Comparison of ENCODE assay signal across 8 cellular contexts in the genomic region with DNA sequence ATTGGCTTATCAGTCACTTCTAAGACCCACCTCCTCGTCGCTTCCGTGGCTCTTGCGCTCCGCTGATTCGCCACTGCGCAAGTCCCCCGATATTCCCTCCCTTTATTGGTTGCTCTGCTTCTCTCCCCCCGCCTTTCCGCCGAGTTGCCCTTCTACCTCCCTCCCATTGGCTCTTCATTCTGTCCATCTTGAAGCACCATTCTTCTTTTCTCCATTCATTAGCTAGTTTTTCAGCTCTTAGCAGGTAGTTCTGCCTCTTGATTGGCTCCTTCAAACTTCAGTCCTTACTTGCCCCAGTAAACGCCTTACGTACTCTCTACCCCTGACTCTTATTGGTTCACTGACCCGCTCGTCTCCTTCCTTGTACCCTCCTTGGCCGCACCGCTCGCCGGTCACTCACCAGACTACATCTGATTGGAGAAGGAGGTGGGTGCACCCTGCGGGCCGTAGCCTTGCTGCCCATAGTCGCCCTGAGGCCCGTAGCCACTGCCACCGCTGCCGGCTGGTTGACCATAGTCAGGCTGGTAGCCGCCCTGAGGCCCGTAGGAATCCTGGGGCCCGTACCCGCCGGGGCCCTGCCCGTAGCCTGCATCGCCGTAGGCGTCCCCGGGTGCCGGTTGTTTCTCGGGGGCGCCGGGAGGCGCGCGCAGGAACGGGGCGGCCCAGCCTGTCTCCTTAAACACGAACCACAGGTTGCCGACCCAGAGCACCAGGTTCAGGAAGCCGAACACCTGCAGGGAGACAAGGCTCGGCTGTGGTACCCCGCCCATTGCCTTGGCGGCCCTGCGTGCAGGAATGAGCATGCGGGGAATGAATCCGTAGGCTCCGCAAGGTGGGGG. TPM values are rescaled to one million over a fixed set of nuclear protein-coding genes. Genes with fewer than 3 reads are reported as not detected.
A peak's percentile ranks its signal among the peaks of the same experiment; 100 is the strongest.
DNase-seq lines count a peak whose midpoint lies in the region; ATAC-seq and TF ChIP-seq lines count a peak whose summit lies in the region.

No MANE protein-coding gene starts in this region.

- H3K27me3 Mint-ChIP-seq in activated CD4-positive, alpha-beta memory T cell treated with anti-CD3 and anti-CD28 coated beads for 36 hours: no peaks in the 10 kb centered on the region

- TF ChIP-seq CTCF in dorsolateral prefrontal cortex (IDR thresholded peaks at IDR 0.05 in 54 of 56, conservative IDR thresholded peaks at IDR 0.05 in 2 of 56; ENCODE audit: low read depth in 1 of 56, partially characterized antibody in 56 of 56) (peak in 4 of 56 donors; percentile 7 to 36 (median 19)), right lobe of liver (IDR thresholded peaks at IDR 0.05) (no peak)

- no peaks in the 10 kb centered on the region for H3K4me1 ChIP-seq in right lobe of liver

- no peaks in the 10 kb centered on the region for H3K36me3 ChIP-seq in right lobe of liver

- ATAC-seq in GM19351 (IDR thresholded peaks at IDR 0.05; ENCODE audit: unreplicated experiment) (peak; percentile 88), HG03520 (IDR thresholded peaks at IDR 0.05; ENCODE audit: unreplicated experiment) (peak; percentile 89), right lobe of liver (peak; percentile 79 to 91 (median 86))

- H3K4me3 ChIP-seq in dorsolateral prefrontal cortex (peak overlapping the region; percentile 30 to 76 (median 62)), right lobe of liver (peak overlapping the region; percentile 51 to 68 (median 62))

- H3K4me3 Mint-ChIP-seq in activated CD4-positive, alpha-beta memory T cell treated with anti-CD3 and anti-CD28 coated beads for 36 hours: peak overlapping the region; percentile 92

- peak; percentile 83 for TF ChIP-seq POLR2A in right lobe of liver (IDR thresholded peaks at IDR 0.05)

- H3K9me3 ChIP-seq in right lobe of liver: no peaks in the 10 kb centered on the region

- no peaks in the 10 kb centered on the region for H3K9me3 Mint-ChIP-seq in activated CD4-positive, alpha-beta memory T cell treated with anti-CD3 and anti-CD28 coated beads for 36 hours

- H3K36me3 Mint-ChIP-seq in activated CD4-positive, alpha-beta memory T cell treated with anti-CD3 and anti-CD28 coated beads for 36 hours: no peaks in the 10 kb centered on the region

- peaks cover 0 to 43% (median 0%) of the 10 kb centered on the region in 45 donors for H3K27me3 ChIP-seq in dorsolateral prefrontal cortex
- no peaks in the 10 kb centered on the region for H3K27me3 ChIP-seq in right lobe of liver

- POLR2A ChIA-PET in activated CD4-positive, alpha-beta memory T cell treated with anti-CD3 and anti-CD28 coated beads for 36 hours (lab: Charles Lee): interaction anchor here (1.0 to 1.3 kb wide), 2 partner anchors 25 to 82 kb away, joined by 3 to 11 read pairs; no protein-coding TSS in a partner anchor

- peaks cover 37% of the 10 kb centered on the region for H3K4me1 Mint-ChIP-seq in activated CD4-positive, alpha-beta memory T cell treated with anti-CD3 and anti-CD28 coated beads for 36 hours (ENCODE audit: low read depth)

- DNase-seq in C1 segment of cervical spinal cord (lab: John Stamatoyannopoulos, UW) (peak in 13 of 14 donors; percentile 33 to 98 (median 87)), NCI-H748 (lab: John Stamatoyannopoulos, UW; ENCODE audit: unreplicated experiment) (peak; percentile 100), dorsolateral prefrontal cortex (peak; percentile 64 to 96 (median 92)), right lobe of liver (peak; percentile 90 to 93 (median 93))
- DNase-seq in activated CD4-positive, alpha-beta memory T cell treated with anti-CD3 and anti-CD28 coated beads for 36 hours: peak; percentile 91
- peak; percentile 68 to 77 (median 70) for DNase-seq in stimulated activated CD4-positive, alpha-beta T cell treated with anti-CD3 and anti-CD28 coated beads, TNF-alpha, amount 100 ng/mL, for 24 hours (ENCODE audit: low read depth in 3 of 3)

- peak overlapping the region in 55 of 59 donors; percentile 7 to 90 (median 82) for H3K27ac ChIP-seq in dorsolateral prefrontal cortex
- H3K27ac ChIP-seq in right lobe of liver: peak overlapping the region; percentile 55 to 77 (median 62)

- intact Hi-C loops in activated CD4-positive, alpha-beta memory T cell treated with anti-CD3 and anti-CD28 coated beads for 36 hours (cut with micrococcal nuclease): loop anchor here (1.0 to 10.0 kb wide), 7 partner anchors 24 to 686 kb away; partner anchors contain the start of genes CCDC22, GPKOW, OTUD5 and PPP1R3F
- intact Hi-C loops in dorsolateral prefrontal cortex (cut with DNase I) (loop anchor here in 1 of 2 donors (1.0 kb wide), 1 partner anchor 78 kb away; the partner anchor contains the start of gene PPP1R3F), right lobe of liver (cut with DNase I) (no loop called here)

- H3K27ac Mint-ChIP-seq in activated CD4-positive, alpha-beta memory T cell treated with anti-CD3 and anti-CD28 coated beads for 36 hours: peak overlapping the region; percentile 91

- CTCF ChIA-PET in activated CD4-positive, alpha-beta memory T cell treated with anti-CD3 and anti-CD28 coated beads for 36 hours (lab: Charles Lee): interaction anchor here (0.5 to 3.7 kb wide), 8 partner anchors 14 to 563 kb away, joined by 3 to 23 read pairs (median 4); no protein-coding TSS in a partner anchor

- 40% methylated on average over 33 of the region's 54 CpGs for WGBS in right lobe of liver (ENCODE audit: insufficient coverage, low coverage, low lambda C conversion rate, missing lambda C conversion rate)

RNA-seq across cellular contexts. Expression of gene PRICKLE3, which starts 5.1 kb away (rescaled TPM):
- 10 to 100 TPM; 18.1 to 20.1 TPM for total RNA-seq in activated CD4-positive, alpha-beta memory T cell treated with anti-CD3 and anti-CD28 coated beads for 36 hours
- total RNA-seq in dorsolateral prefrontal cortex (1 to 10 TPM; 1.1 to 9.3 (median 3.5) TPM), right lobe of liver (1 to 10 TPM; 3.8 to 6.4 (median 5.0) TPM)

RNA-seq across cellular contexts. Expression of gene SYP, which starts 8.7 kb away (rescaled TPM):
- 1 to 10 TPM; 5.3 to 5.4 TPM for total RNA-seq in activated CD4-positive, alpha-beta memory T cell treated with anti-CD3 and anti-CD28 coated beads for 36 hours
- total RNA-seq in dorsolateral prefrontal cortex (100 to 1,000 TPM; 150 to 795 (median 493) TPM), right lobe of liver (under 1 TPM in 5 of 6 experiments, not detected in 1; 0.12 to 0.39 (median 0.27) TPM)

RNA-seq across cellular contexts. Expression of gene PLP2, which starts 19.6 kb away (rescaled TPM):
- 100 to 1,000 TPM; 222 to 234 TPM for total RNA-seq in activated CD4-positive, alpha-beta memory T cell treated with anti-CD3 and anti-CD28 coated beads for 36 hours
- total RNA-seq in dorsolateral prefrontal cortex (10 to 100 TPM in 24 of 120 experiments, 1 to 10 TPM in 96; 2.2 to 24.2 (median 6.7) TPM), right lobe of liver (10 to 100 TPM in 4 of 6 experiments, 1 to 10 TPM in 2; 7.4 to 24.4 (median 14.5) TPM)

RNA-seq across cellular contexts. Expression of gene MAGIX, which starts 28.7 kb away (rescaled TPM):
- total RNA-seq in activated CD4-positive, alpha-beta memory T cell treated with anti-CD3 and anti-CD28 coated beads for 36 hours: 1 to 10 TPM in 1 of 2 experiments, under 1 TPM in 1; 0.87 to 1.0 TPM
- total RNA-seq in dorsolateral prefrontal cortex (1 to 10 TPM; 2.3 to 9.6 (median 5.3) TPM), right lobe of liver (10 to 100 TPM in 4 of 6 experiments, 1 to 10 TPM in 2; 8.8 to 24.0 (median 18.4) TPM)

RNA-seq across cellular contexts. Expression of gene CACNA1F, which starts 41.9 kb away (rescaled TPM):
- total RNA-seq in activated CD4-positive, alpha-beta memory T cell treated with anti-CD3 and anti-CD28 coated beads for 36 hours: under 1 TPM; 0.51 to 0.74 TPM
- total RNA-seq in dorsolateral prefrontal cortex (1 to 10 TPM in 95 of 120 experiments, under 1 TPM in 25; 0.39 to 4.0 (median 1.5) TPM), right lobe of liver (under 1 TPM in 1 of 6 experiments, not detected in 5; 0.06 TPM)

Comparison
In these comparisons a context has a peak if more than half of its experiments do, and no peak if none do; other contexts are left out.
1. Peak in every context shown above with its lines: DNase-seq, ATAC-seq, H3K4me3 ChIP-seq and H3K27ac ChIP-seq.
2. RNA of gene SYP, which starts 8.7 kb away (total RNA-seq): 150 to 795 TPM in dorsolateral prefrontal cortex; 5.3 to 5.4 TPM in activated CD4-positive, alpha-beta memory T cell treated with anti-CD3 and anti-CD28 coated beads for 36 hours and 0.12 to 0.39 TPM in right lobe of liver; every median in the first group is over 10 times any median in the second.
3. RNA of gene PLP2, which starts 19.6 kb away (total RNA-seq): 222 to 234 TPM in activated CD4-positive, alpha-beta memory T cell treated with anti-CD3 and anti-CD28 coated beads for 36 hours; 7.4 to 24.4 TPM in right lobe of liver and 2.2 to 24.2 TPM in dorsolateral prefrontal cortex; every median in the first group is over 4 times any median in the second.